In genomic region chr10:34423607-34424325, GRCh38 we compare ENCODE assay signal across 28 cellular contexts.
"Had no signal": no experiment of that assay in that cellular context is flagged by ENCODE, and none has a peak within 500 bp of the region (broad histone marks: within the 10 kb centered on the region; RNA-seq: fewer than 3 reads in every experiment).

No MANE protein-coding gene starts in this region.

- ATAC-seq: activated CD4-positive, alpha-beta T cell treated with anti-CD3 and anti-CD28 coated beads for 36 hours; activated CD8-positive, alpha-beta memory T cell treated with anti-CD3 and anti-CD28 coated beads, Interleukin-2, amount 10 ng/mL, durations not matched to agents 7 days and 5 days; activated CD8-positive, alpha-beta T cell treated with anti-CD3 and anti-CD28 coated beads, Interleukin-2, amount 10 ng/mL, durations not matched to agents 7 days and 5 days; activated naive CD4-positive, alpha-beta T cell treated with anti-CD3 and anti-CD28 coated beads, Interleukin-2, amount 50 U/mL, for 72 hours; esophagus mucosa had no signal

- H3K4me3 ChIP-seq: ascending aorta, breast epithelium, cardiac muscle cell, coronary artery, dorsolateral prefrontal cortex had no signal

- DNase-seq: activated CD4-positive, alpha-beta memory T cell treated with anti-CD3 and anti-CD28 coated beads for 36 hours; activated CD4-positive, alpha-beta T cell treated with anti-CD3 and anti-CD28 coated beads for 36 hours; activated CD4-positive, alpha-beta T cell treated with anti-CD3 and anti-CD28 coated beads, Interleukin-2, amount 10 ng/mL, durations not matched to agents 24 days and 14 days; activated CD4-positive, CD25-positive, alpha-beta regulatory T cell; activated CD4-positive, CD25-positive, alpha-beta regulatory T cell treated with anti-CD3 and anti-CD28 coated beads, Interleukin-2, amount 50 U/mL, for 72 hours; activated CD8-positive, alpha-beta memory T cell treated with anti-CD3 and anti-CD28 coated beads, Interleukin-2, amount 10 ng/mL, durations not matched to agents 7 days and 5 days; activated CD8-positive, alpha-beta memory T cell treated with anti-CD3 and anti-CD28 coated beads, Interleukin-2, amount 50 U/mL, for 4 hours; activated CD8-positive, alpha-beta T cell treated with anti-CD3 and anti-CD28 coated beads, Interleukin-2, amount 10 ng/mL, durations not matched to agents 7 days and 5 days; activated gamma-delta T cell; activated naive CD4-positive, alpha-beta T cell; activated naive CD4-positive, alpha-beta T cell treated with anti-CD3 and anti-CD28 coated beads, Interleukin-2, amount 10 ng/mL, durations not matched to agents 7 days and 5 days; activated naive CD8-positive, alpha-beta T cell treated with anti-CD3 and anti-CD28 coated beads, Interleukin-2, amount 10 ng/mL, durations not matched to agents 7 days and 5 days; activated T-cell treated with anti-CD3 and anti-CD28 coated beads, Interleukin-2, amount 50 U/mL, for 1 hour; activated T-cell treated with anti-CD3 and anti-CD28 coated beads, Interleukin-2, amount 50 U/mL, for 48 hours; central memory CD4-positive, alpha-beta T cell; cerebellar nuclear complex; dorsolateral prefrontal cortex; effector memory CD4-positive, alpha-beta T cell; endodermal cell; head of caudate nucleus; T-helper 2 cell had no signal

- H3K27me3 ChIP-seq: ascending aorta, breast epithelium, cardiac muscle cell had no signal

- FAIRE-seq: frontal cortex had no signal

- H3K36me3 ChIP-seq: ascending aorta, breast epithelium, cardiac muscle cell had no signal
